In the genomic region with DNA sequence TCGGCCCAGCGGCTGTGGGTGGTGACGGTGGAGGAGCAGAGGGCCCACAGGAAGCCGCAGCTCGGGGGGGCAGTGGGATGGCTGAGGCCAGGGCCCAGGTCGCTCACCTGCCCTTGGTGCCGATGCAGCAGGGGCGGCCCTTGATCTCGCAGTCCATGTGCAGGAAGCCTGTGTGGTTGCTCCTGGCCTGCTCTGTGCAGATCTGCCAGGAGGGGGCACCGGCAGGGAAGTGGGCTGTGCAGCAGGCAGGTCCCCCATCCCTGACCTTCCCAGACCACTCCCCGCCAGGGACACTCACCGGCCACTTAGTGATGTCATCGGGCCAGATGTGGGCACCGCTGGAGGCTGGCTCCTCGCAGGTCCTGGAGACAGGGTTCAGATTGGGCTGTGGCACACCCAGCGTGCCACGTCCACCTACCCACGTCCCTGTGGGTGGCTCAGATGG, we compare ENCODE assay signal across 10 cellular contexts. TPM values are rescaled to one million over a fixed set of nuclear protein-coding genes. Genes with fewer than 3 reads are reported as not detected.
DNase-seq lines count a peak whose midpoint lies in the region; ATAC-seq and TF ChIP-seq lines count a peak whose summit lies in the region.
"Had no signal": no experiment of that assay in that cellular context is flagged by ENCODE, and none has a peak within 500 bp of the region (broad histone marks: within the 10 kb centered on the region; RNA-seq: fewer than 3 reads in every experiment).

No MANE protein-coding gene starts in this region.

- TF ChIP-seq CTCF in KMS-11 (conservative IDR thresholded peaks at IDR 0.05; ENCODE audit: low read depth, low read length): peak; percentile 61
- peak; percentile 76 for TF ChIP-seq CTCF in endodermal cell (conservative IDR thresholded peaks at IDR 0.05)
- peak; percentile 47 for TF ChIP-seq CTCF in progenitor cell of endocrine pancreas (IDR thresholded peaks at IDR 0.05; ENCODE audit: unreplicated experiment)
- no peak for TF ChIP-seq CTCF in thyroid gland (IDR thresholded peaks at IDR 0.05)

- H3K36me3 ChIP-seq in KMS-11 (ENCODE audit: insufficient read depth): no peaks in the 10 kb centered on the region
- H3K36me3 ChIP-seq in endodermal cell (ENCODE audit: control insufficient read depth, insufficient read depth, low read length): no peaks in the 10 kb centered on the region
- H3K36me3 ChIP-seq in thyroid gland: peaks cover 0 to 8% of the 10 kb centered on the region in 2 donors

- no peak overlapping the region for H3K4me2 ChIP-seq in KMS-11

- H3K27me3 Mint-ChIP-seq in activated CD4-positive, alpha-beta memory T cell treated with anti-CD3 and anti-CD28 coated beads for 36 hours: no peaks in the 10 kb centered on the region
- H3K27me3 Mint-ChIP-seq in activated CD4-positive, alpha-beta memory T cell treated with anti-CD3 and anti-CD28 coated beads, Interleukin-2, amount 10 ng/mL, durations not matched to agents 7 days and 5 days: no peaks in the 10 kb centered on the region
- no peaks in the 10 kb centered on the region for H3K27me3 Mint-ChIP-seq in endodermal cell (ENCODE audit: insufficient read depth)
- H3K27me3 Mint-ChIP-seq in progenitor cell of endocrine pancreas: no peaks in the 10 kb centered on the region

- peak; percentile 20 for DNase-seq in activated CD4-positive, alpha-beta memory T cell treated with anti-CD3 and anti-CD28 coated beads for 36 hours
- DNase-seq in activated CD4-positive, alpha-beta memory T cell treated with anti-CD3 and anti-CD28 coated beads, Interleukin-2, amount 10 ng/mL, durations not matched to agents 7 days and 5 days: no peak
- peak; percentile 95 for DNase-seq in endodermal cell
- DNase-seq in progenitor cell of endocrine pancreas (ENCODE audit: low spot score, unreplicated experiment): no peak
- no peak for DNase-seq in thyroid gland
- no peak for DNase-seq in NCI-H345 (lab: John Stamatoyannopoulos, UW)

- POLR2A ChIA-PET in activated CD4-positive, alpha-beta memory T cell treated with anti-CD3 and anti-CD28 coated beads for 36 hours (lab: Charles Lee): no interaction called here
- POLR2A ChIA-PET in activated CD4-positive, alpha-beta memory T cell treated with anti-CD3 and anti-CD28 coated beads, Interleukin-2, amount 10 ng/mL, durations not matched to agents 7 days and 5 days (lab: Charles Lee): interaction anchor here (0.9 kb wide), 1 partner anchor 20 kb away, joined by 3 read pairs; no protein-coding TSS in a partner anchor

- TF ChIP-seq POLR2A in thyroid gland (IDR thresholded peaks at IDR 0.05): no peak

- no peaks in the 10 kb centered on the region for H3K4me1 Mint-ChIP-seq in activated CD4-positive, alpha-beta memory T cell treated with anti-CD3 and anti-CD28 coated beads for 36 hours (ENCODE audit: low read depth)
- H3K4me1 Mint-ChIP-seq in activated CD4-positive, alpha-beta memory T cell treated with anti-CD3 and anti-CD28 coated beads, Interleukin-2, amount 10 ng/mL, durations not matched to agents 7 days and 5 days: no peaks in the 10 kb centered on the region
- no peaks in the 10 kb centered on the region for H3K4me1 Mint-ChIP-seq in endodermal cell
- no peaks in the 10 kb centered on the region for H3K4me1 Mint-ChIP-seq in progenitor cell of endocrine pancreas (ENCODE audit: low read depth)

- H3K9ac ChIP-seq in KMS-11: no peak overlapping the region
- H3K9ac ChIP-seq in endodermal cell (ENCODE audit: extremely low read depth, low read length, poor library complexity, severe bottlenecking): no peak overlapping the region

- H3K9me3 Mint-ChIP-seq in activated CD4-positive, alpha-beta memory T cell treated with anti-CD3 and anti-CD28 coated beads for 36 hours: no peaks in the 10 kb centered on the region
- no peaks in the 10 kb centered on the region for H3K9me3 Mint-ChIP-seq in activated CD4-positive, alpha-beta memory T cell treated with anti-CD3 and anti-CD28 coated beads, Interleukin-2, amount 10 ng/mL, durations not matched to agents 7 days and 5 days
- no peaks in the 10 kb centered on the region for H3K9me3 Mint-ChIP-seq in endodermal cell
- H3K9me3 Mint-ChIP-seq in progenitor cell of endocrine pancreas (ENCODE audit: low read depth): no peaks in the 10 kb centered on the region

- no peaks in the 10 kb centered on the region for H3K9me3 ChIP-seq in endodermal cell (ENCODE audit: control insufficient read depth, low read length)
- no peaks in the 10 kb centered on the region for H3K9me3 ChIP-seq in thyroid gland

- CTCF ChIA-PET in activated CD4-positive, alpha-beta memory T cell treated with anti-CD3 and anti-CD28 coated beads for 36 hours (lab: Charles Lee): interaction anchor here (0.9 kb wide), 1 partner anchor 34 kb away, joined by 7 read pairs; no protein-coding TSS in a partner anchor
- CTCF ChIA-PET in activated CD4-positive, alpha-beta memory T cell treated with anti-CD3 and anti-CD28 coated beads, Interleukin-2, amount 10 ng/mL, durations not matched to agents 7 days and 5 days (lab: Charles Lee): interaction anchor here (0.6 kb wide), 1 partner anchor 48 kb away, joined by 7 read pairs; no protein-coding TSS in a partner anchor

- H3K27ac Mint-ChIP-seq in activated CD4-positive, alpha-beta memory T cell treated with anti-CD3 and anti-CD28 coated beads for 36 hours: no peak overlapping the region
- H3K27ac Mint-ChIP-seq in activated CD4-positive, alpha-beta memory T cell treated with anti-CD3 and anti-CD28 coated beads, Interleukin-2, amount 10 ng/mL, durations not matched to agents 7 days and 5 days: no peak overlapping the region
- H3K27ac Mint-ChIP-seq in endodermal cell: no peak overlapping the region
- no peak overlapping the region for H3K27ac Mint-ChIP-seq in progenitor cell of endocrine pancreas

- H4K20me1 ChIP-seq in KMS-11 (ENCODE audit: insufficient read depth): no peaks in the 10 kb centered on the region

- WGBS in endodermal cell (ENCODE audit: insufficient coverage in 1 of 2, insufficient read length in 1 of 2), 2 experiments: 83 to 91% methylated on average over 11 to 18 of the region's 18 CpGs
- WGBS in thyroid gland, 2 donors: 78 to 90% methylated on average over 8 to 10 of the region's 18 CpGs

- H2AFZ ChIP-seq in KMS-11 (ENCODE audit: low read depth): no peak overlapping the region

- intact Hi-C loops in activated CD4-positive, alpha-beta memory T cell treated with anti-CD3 and anti-CD28 coated beads for 36 hours (cut with micrococcal nuclease): no loop called here
- intact Hi-C loops in thyroid gland (cut with DNase I): no loop called here

- ATAC-seq in HG03039 (IDR thresholded peaks at IDR 0.05; ENCODE audit: unreplicated experiment): no peak

- no peak overlapping the region for H3K4me3 ChIP-seq in KMS-11 (IDR thresholded peaks at IDR 0.05; ENCODE audit: insufficient read depth, low read depth, low read length)
- no peak overlapping the region for H3K4me3 ChIP-seq in endodermal cell (ENCODE audit: low read length)
- H3K4me3 ChIP-seq in thyroid gland (replicated peaks in 1 of 3): no peak overlapping the region

- H3K36me3 Mint-ChIP-seq in activated CD4-positive, alpha-beta memory T cell treated with anti-CD3 and anti-CD28 coated beads for 36 hours: peaks cover 16% of the 10 kb centered on the region
- peaks cover 10% of the 10 kb centered on the region for H3K36me3 Mint-ChIP-seq in activated CD4-positive, alpha-beta memory T cell treated with anti-CD3 and anti-CD28 coated beads, Interleukin-2, amount 10 ng/mL, durations not matched to agents 7 days and 5 days (ENCODE audit: low read depth)
- H3K36me3 Mint-ChIP-seq in endodermal cell (ENCODE audit: low read depth) (peaks cover 11% of the 10 kb centered on the region), progenitor cell of endocrine pancreas (ENCODE audit: insufficient read depth) (no peaks in the 10 kb centered on the region)

- no peak overlapping the region for H3K4me3 Mint-ChIP-seq in activated CD4-positive, alpha-beta memory T cell treated with anti-CD3 and anti-CD28 coated beads for 36 hours
- no peak overlapping the region for H3K4me3 Mint-ChIP-seq in activated CD4-positive, alpha-beta memory T cell treated with anti-CD3 and anti-CD28 coated beads, Interleukin-2, amount 10 ng/mL, durations not matched to agents 7 days and 5 days
- H3K4me3 Mint-ChIP-seq in endodermal cell (no peak overlapping the region), progenitor cell of endocrine pancreas (ENCODE audit: low read depth) (no peak overlapping the region)

- no peaks in the 10 kb centered on the region for H3K79me2 ChIP-seq in KMS-11 (ENCODE audit: insufficient read depth, low read depth)

- H3K4me1 ChIP-seq in KMS-11 (ENCODE audit: low read depth, poor library complexity, severe bottlenecking): no peaks in the 10 kb centered on the region
- H3K4me1 ChIP-seq in endodermal cell (ENCODE audit: control insufficient read depth, insufficient read depth, low read length): no peaks in the 10 kb centered on the region
- H3K4me1 ChIP-seq in thyroid gland: no peaks in the 10 kb centered on the region

- H3K27me3 ChIP-seq in KMS-11 (ENCODE audit: insufficient read depth, low read depth): no peaks in the 10 kb centered on the region
- H3K27me3 ChIP-seq in endodermal cell (ENCODE audit: control insufficient read depth, insufficient read depth, low read length, poor library complexity, severe bottlenecking): no peaks in the 10 kb centered on the region
- H3K27me3 ChIP-seq in thyroid gland: no peaks in the 10 kb centered on the region

- H3K27ac ChIP-seq in KMS-11 (no peak overlapping the region), endodermal cell (ENCODE audit: low read depth, low read length) (no peak overlapping the region), thyroid gland (no peak overlapping the region)
- H3K27ac ChIP-seq: C4-2B had no signal

RNA-seq across cellular contexts. Expression of a gene that starts 6.2 kb away (rescaled TPM):
- total RNA-seq in activated CD4-positive, alpha-beta memory T cell treated with anti-CD3 and anti-CD28 coated beads for 36 hours: not detected
- total RNA-seq in activated CD4-positive, alpha-beta memory T cell treated with anti-CD3 and anti-CD28 coated beads, Interleukin-2, amount 10 ng/mL, durations not matched to agents 7 days and 5 days: not detected
- not detected for total RNA-seq in endodermal cell
- not detected for polyA plus RNA-seq in endodermal cell (2013, experiment 1 of 2)
- 0.29 TPM for polyA plus RNA-seq in endodermal cell (2013, experiment 2 of 2)
- total RNA-seq in progenitor cell of endocrine pancreas: 0.40 TPM in 1 of 2 replicates, not detected in the other
- under 1 TPM in 1 of 4 donors, not detected in 3; 0.81 TPM for total RNA-seq in thyroid gland
- total RNA-seq: T-helper 2 cell treated with Interferon-gamma antibody and Interleukin-4, amounts not matched to agents 100 ng/mL and 5 ng/mL, for 36 hours had no signal

RNA-seq across cellular contexts. Expression of a gene that starts 20.6 kb away (rescaled TPM):
- 10 to 100 TPM; 24.5 to 25.2 TPM for total RNA-seq in activated CD4-positive, alpha-beta memory T cell treated with anti-CD3 and anti-CD28 coated beads for 36 hours
- total RNA-seq in activated CD4-positive, alpha-beta memory T cell treated with anti-CD3 and anti-CD28 coated beads, Interleukin-2, amount 10 ng/mL, durations not matched to agents 7 days and 5 days: 10 to 100 TPM; 26.5 to 28.9 TPM
- total RNA-seq in endodermal cell: 10 to 100 TPM; 45.4 to 46.5 TPM
- polyA plus RNA-seq in endodermal cell (2013, experiment 1 of 2): 41.5 TPM
- 38.4 TPM for polyA plus RNA-seq in endodermal cell (2013, experiment 2 of 2)
- total RNA-seq in progenitor cell of endocrine pancreas: 43.4 and 44.6 TPM in 2 replicates
- 10 to 100 TPM; 26.3 to 47.9 (median 37.3) TPM for total RNA-seq in thyroid gland

RNA-seq across cellular contexts. Expression of a gene that starts 27.7 kb away (rescaled TPM):
- 10 to 100 TPM; 28.9 to 30.0 TPM for total RNA-seq in activated CD4-positive, alpha-beta memory T cell treated with anti-CD3 and anti-CD28 coated beads for 36 hours
- total RNA-seq in activated CD4-positive, alpha-beta memory T cell treated with anti-CD3 and anti-CD28 coated beads, Interleukin-2, amount 10 ng/mL, durations not matched to agents 7 days and 5 days: 10 to 100 TPM; 33.2 to 33.8 TPM
- total RNA-seq in endodermal cell (10 to 100 TPM; 28.5 to 31.1 TPM), progenitor cell of endocrine pancreas (11.8 and 12.1 TPM in 2 replicates), thyroid gland (10 to 100 TPM; 16.4 to 31.1 (median 22.1) TPM)
- 6.1 TPM for polyA plus RNA-seq in endodermal cell (2013, experiment 1 of 2)
- 6.0 TPM for polyA plus RNA-seq in endodermal cell (2013, experiment 2 of 2)

Comparison
In these comparisons a context has a peak if more than half of its experiments do, and no peak if none do; other contexts are left out.
1. DNase-seq: peak in activated CD4-positive, alpha-beta memory T cell treated with anti-CD3 and anti-CD28 coated beads for 36 hours (single experiment) and endodermal cell (single experiment); none in activated CD4-positive, alpha-beta memory T cell treated with anti-CD3 and anti-CD28 coated beads, Interleukin-2, amount 10 ng/mL, durations not matched to agents 7 days and 5 days (single experiment), progenitor cell of endocrine pancreas (single experiment), thyroid gland (0 of 2) and NCI-H345 (single experiment).
2. CTCF ChIP-seq: peak in KMS-11 (single experiment), endodermal cell (single experiment) and progenitor cell of endocrine pancreas (single experiment); none in thyroid gland (0 of 6).